Comparison of ENCODE assay signal across 15 cellular contexts in the genomic region with DNA sequence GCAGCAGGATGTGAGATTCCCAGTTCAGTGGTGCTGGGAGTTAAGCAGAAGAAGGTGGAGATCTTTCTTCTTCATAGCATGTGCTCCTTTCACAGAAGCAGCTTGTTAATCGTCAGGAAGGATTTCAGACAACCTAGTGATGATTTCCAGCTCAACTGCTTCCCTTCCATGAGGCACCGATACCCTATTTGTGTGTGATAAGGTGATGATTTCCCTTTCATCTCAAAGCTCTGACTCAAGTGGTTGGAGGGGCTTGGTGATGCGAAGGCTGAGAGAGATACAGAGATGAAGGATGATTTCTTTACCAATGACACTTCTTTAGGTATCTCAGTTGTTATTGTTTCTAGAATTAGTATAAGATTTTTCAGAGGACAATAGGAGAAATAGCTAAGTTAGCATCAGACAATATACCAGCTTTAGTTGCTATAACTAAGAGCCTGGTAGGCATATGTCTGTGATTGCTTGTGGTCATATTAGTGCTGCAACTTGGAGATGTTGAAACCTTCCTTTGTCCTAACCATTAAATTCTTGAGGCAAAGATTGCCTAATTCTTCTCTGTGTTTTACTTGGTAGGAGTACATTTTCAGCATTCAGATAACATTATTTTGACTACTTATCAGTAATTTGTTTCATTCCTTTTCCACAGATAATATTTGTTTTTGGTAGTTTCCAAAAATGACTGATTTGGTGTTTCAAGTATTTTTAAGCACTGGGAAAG.
A peak's percentile ranks its signal among the peaks of the same experiment; 100 is the strongest.
DNase-seq lines count a peak whose midpoint lies in the region; ATAC-seq, FAIRE-seq and TF ChIP-seq lines count a peak whose summit lies in the region.
"Had no signal": no experiment of that assay in that cellular context is flagged by ENCODE, and none has a peak within 500 bp of the region (broad histone marks: within the 10 kb centered on the region; RNA-seq: fewer than 3 reads in every experiment).

No MANE protein-coding gene starts in this region.

- intact Hi-C loops in Right ventricle myocardium superior (cut with DNase I): no loop called here
- intact Hi-C loops in cardiac septum (cut with DNase I): no loop called here

- H3K4me3 Mint-ChIP-seq in astrocyte (ENCODE audit: unreplicated experiment): no peak overlapping the region
- H3K4me3 Mint-ChIP-seq in natural killer cell treated with Interleukin-12 subunit alpha and Interleukin-12 subunit beta and Interleukin-15 and Interleukin-18, amount 100 ng/mL, for 72 hours: no peak overlapping the region
- H3K4me3 Mint-ChIP-seq: B cell had no signal

- H3K27ac ChIP-seq in astrocyte (ENCODE audit: low read depth, low read length): no peak overlapping the region
- H3K27ac ChIP-seq in cardiac muscle cell: no peak overlapping the region
- H3K27ac ChIP-seq in substantia nigra (ENCODE audit: low read depth, low read length, poor library complexity, severe bottlenecking): no peak overlapping the region
- H3K27ac ChIP-seq: VCaP had no signal

- TF ChIP-seq CTCF in astrocyte (IDR thresholded peaks at IDR 0.05; ENCODE audit: insufficient read depth, low read depth, low read length) (no peak), cardiac muscle cell (IDR thresholded peaks at IDR 0.05; ENCODE audit: low read depth, low read length) (no peak)

- H3K79me2 ChIP-seq in astrocyte (ENCODE audit: insufficient read depth, low read length): no peaks in the 10 kb centered on the region

- peak; percentile 84 for FAIRE-seq in astrocyte (lab: Jason Lieb, UNC)
- FAIRE-seq: islet of Langerhans had no signal

- no peak overlapping the region for H3K4me2 ChIP-seq in astrocyte (ENCODE audit: low read length)

- no peaks in the 10 kb centered on the region for H3K9me3 Mint-ChIP-seq in astrocyte (ENCODE audit: unreplicated experiment)
- no peaks in the 10 kb centered on the region for H3K9me3 Mint-ChIP-seq in natural killer cell treated with Interleukin-12 subunit alpha and Interleukin-12 subunit beta and Interleukin-15 and Interleukin-18, amount 100 ng/mL, for 72 hours

- no peaks in the 10 kb centered on the region for H3K9me3 ChIP-seq in astrocyte (ENCODE audit: insufficient read depth, low read depth, low read length)
- H3K9me3 ChIP-seq in cardiac muscle cell (ENCODE audit: low read depth): no peaks in the 10 kb centered on the region

- no peaks in the 10 kb centered on the region for H3K36me3 Mint-ChIP-seq in astrocyte (ENCODE audit: low read depth, unreplicated experiment)
- no peaks in the 10 kb centered on the region for H3K36me3 Mint-ChIP-seq in natural killer cell treated with Interleukin-12 subunit alpha and Interleukin-12 subunit beta and Interleukin-15 and Interleukin-18, amount 100 ng/mL, for 72 hours

- H3K27me3 Mint-ChIP-seq in astrocyte (ENCODE audit: low read depth, unreplicated experiment): peaks cover 3% of the 10 kb centered on the region
- peaks cover 0 to 13% of the 10 kb centered on the region in 2 donors for H3K27me3 Mint-ChIP-seq in natural killer cell treated with Interleukin-12 subunit alpha and Interleukin-12 subunit beta and Interleukin-15 and Interleukin-18, amount 100 ng/mL, for 72 hours

- no peak overlapping the region for H2AFZ ChIP-seq in astrocyte (ENCODE audit: low read depth, low read length)

- H3K4me1 Mint-ChIP-seq in astrocyte (ENCODE audit: low read depth, unreplicated experiment): peaks cover 20% of the 10 kb centered on the region
- H3K4me1 Mint-ChIP-seq in natural killer cell treated with Interleukin-12 subunit alpha and Interleukin-12 subunit beta and Interleukin-15 and Interleukin-18, amount 100 ng/mL, for 72 hours (ENCODE audit: low read depth in 2 of 2): no peaks in the 10 kb centered on the region
- H3K4me1 Mint-ChIP-seq: B cell had no signal

- H3K4me3 ChIP-seq in astrocyte (ENCODE audit: insufficient read depth, low read depth, low read length) (no peak overlapping the region), cardiac muscle cell (no peak overlapping the region)

- H3K9ac ChIP-seq in astrocyte (ENCODE audit: low read length): no peak overlapping the region

- H3K27me3 ChIP-seq in astrocyte (ENCODE audit: insufficient read depth, low read length): no peaks in the 10 kb centered on the region
- H3K27me3 ChIP-seq in cardiac muscle cell: peaks cover 70% of the 10 kb centered on the region

- ATAC-seq in Right ventricle myocardium superior (ENCODE audit: poor library complexity): peak; percentile 50
- ATAC-seq in natural killer cell treated with Interleukin-12 subunit alpha and Interleukin-12 subunit beta and Interleukin-15 and Interleukin-18, amount 100 ng/mL, for 72 hours: no peak
- ATAC-seq: naive thymus-derived CD4-positive, alpha-beta T cell had no signal

- H4K20me1 ChIP-seq in astrocyte (ENCODE audit: insufficient read depth, low read length): no peaks in the 10 kb centered on the region

- H3K4me1 ChIP-seq in astrocyte (ENCODE audit: insufficient read depth, low read length) (no peaks in the 10 kb centered on the region), cardiac muscle cell (ENCODE audit: low read depth) (peaks cover 18% of the 10 kb centered on the region)

- no peaks in the 10 kb centered on the region for H3K36me3 ChIP-seq in astrocyte (ENCODE audit: insufficient read depth, low read length)
- H3K36me3 ChIP-seq in cardiac muscle cell: no peaks in the 10 kb centered on the region

- DNase-seq in Right ventricle myocardium superior (no peak), cardiac septum (ENCODE audit: low spot score) (no peak), astrocyte (ENCODE audit: low read depth) (peak; percentile 84), cardiac muscle cell (ENCODE audit: low read depth in 1 of 2, low spot score in 1 of 2) (peak; percentile 72 to 95), NK-92 (lab: John Stamatoyannopoulos, UW; ENCODE audit: unreplicated experiment) (no peak), substantia nigra (lab: John Stamatoyannopoulos, UW) (no peak)
- no peak for DNase-seq in activated CD8-positive, alpha-beta memory T cell treated with anti-CD3 and anti-CD28 coated beads for 24 hours
- no peak for DNase-seq in natural killer cell treated with Interleukin-12 subunit alpha and Interleukin-12 subunit beta and Interleukin-15 and Interleukin-18, amount 100 ng/mL, for 72 hours (ENCODE audit: low spot score)
- DNase-seq: activated T-cell treated with anti-CD3 and anti-CD28 coated beads for 4 hours; amniotic stem cell; naive thymus-derived CD4-positive, alpha-beta T cell; NCI-H446 had no signal

- H3K27ac Mint-ChIP-seq in astrocyte (ENCODE audit: unreplicated experiment): no peak overlapping the region
- no peak overlapping the region for H3K27ac Mint-ChIP-seq in natural killer cell treated with Interleukin-12 subunit alpha and Interleukin-12 subunit beta and Interleukin-15 and Interleukin-18, amount 100 ng/mL, for 72 hours
- H3K27ac Mint-ChIP-seq: B cell had no signal

Comparison
In these comparisons a context has a peak if more than half of its experiments do, and no peak if none do; other contexts are left out.
1. DNase-seq: peak in astrocyte (single experiment) and cardiac muscle cell (2 of 2); none in Right ventricle myocardium superior (single experiment), cardiac septum (single experiment), activated CD8-positive, alpha-beta memory T cell treated with anti-CD3 and anti-CD28 coated beads for 24 hours (single experiment), natural killer cell treated with Interleukin-12 subunit alpha and Interleukin-12 subunit beta and Interleukin-15 and Interleukin-18, amount 100 ng/mL, for 72 hours (single experiment), NK-92 (single experiment) and substantia nigra (0 of 49).